20 cellular contexts compared by ENCODE assay signal in the genomic region with DNA sequence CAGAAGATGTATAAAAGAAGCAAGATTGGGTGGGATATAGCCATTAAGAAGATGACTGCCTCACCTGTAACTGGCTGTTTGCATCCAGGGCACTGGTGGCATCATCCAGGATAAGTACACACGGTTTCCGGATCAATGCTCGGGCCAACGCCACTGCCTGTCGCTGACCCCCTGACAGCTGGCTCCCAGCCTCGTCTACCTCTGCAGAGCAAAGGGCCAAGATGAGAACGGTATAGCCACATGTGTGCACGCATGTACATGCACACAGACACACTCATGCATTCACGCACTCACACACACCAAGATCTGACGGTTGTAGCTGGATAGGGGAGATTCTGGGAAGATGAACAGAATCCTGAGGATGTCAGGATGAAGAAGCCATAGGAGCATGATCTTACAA. TPM values are rescaled to one million over a fixed set of nuclear protein-coding genes. Genes with fewer than 3 reads are reported as not detected.
DNase-seq lines count a peak whose midpoint lies in the region; ATAC-seq lines count a peak whose summit lies in the region.
"Had no signal": no experiment of that assay in that cellular context is flagged by ENCODE, and none has a peak within 500 bp of the region (broad histone marks: within the 10 kb centered on the region; RNA-seq: fewer than 3 reads in every experiment).

No MANE protein-coding gene starts in this region.

- ATAC-seq in T-helper 17 cell (no peak), GM21619 (IDR thresholded peaks at IDR 0.05; ENCODE audit: unreplicated experiment) (no peak)
- no peak for ATAC-seq in effector memory CD8-positive, alpha-beta T cell (replicated peaks)
- ATAC-seq in stimulated activated naive CD8-positive, alpha-beta T cell treated with anti-CD3 and anti-CD28 coated beads, Interleukin-15, amount 100 ng/mL, for 72 hours = no peak
- ATAC-seq: esophagus mucosa, left lung, mucosa of descending colon, right lobe of liver, upper lobe of right lung had no signal

- peak overlapping the region; percentile 14 for H3K4me3 Mint-ChIP-seq in activated naive CD4-positive, alpha-beta T cell treated with anti-CD3 and anti-CD28 coated beads for 36 hours
- H3K4me3 Mint-ChIP-seq in T-helper 17 cell = peak overlapping the region; percentile 81
- H3K4me3 Mint-ChIP-seq in effector memory CD8-positive, alpha-beta T cell = peak overlapping the region; percentile 99 to 100
- H3K4me3 Mint-ChIP-seq in stimulated activated naive CD8-positive, alpha-beta T cell treated with anti-CD3 and anti-CD28 coated beads, Interleukin-15, amount 100 ng/mL, for 72 hours = peak overlapping the region; percentile 63 to 93

- H3K9me3 ChIP-seq in T-helper 17 cell (ENCODE audit: control insufficient read depth, low read length, poor library complexity, severe bottlenecking) = peaks cover 3% of the 10 kb centered on the region
- H3K9me3 ChIP-seq: left lung, mucosa of descending colon, right lobe of liver, upper lobe of right lung had no signal

- CTCF ChIA-PET in activated naive CD4-positive, alpha-beta T cell treated with anti-CD3 and anti-CD28 coated beads for 36 hours (lab: Charles Lee) = interaction anchor here (1.0 to 10.6 kb wide), 3 partner anchors 22 to 430 kb away, joined by 3 to 204 read pairs (median 3); a partner anchor contains a TSS

- DNase-seq in activated naive CD4-positive, alpha-beta T cell treated with anti-CD3 and anti-CD28 coated beads for 36 hours = no peak
- no peak for DNase-seq in activated naive CD4-positive, alpha-beta T cell treated with Interleukin-2 at 50 U/mL for 16 hours
- DNase-seq in T-helper 17 cell (no peak), islet precursor cell (no peak), SKM-1 treated with dmso at 0.1 percent for 144 hours (lab: John Stamatoyannopoulos, UW; ENCODE audit: unreplicated experiment) (no peak)
- no peak for DNase-seq in effector memory CD8-positive, alpha-beta T cell
- DNase-seq in stimulated activated naive CD8-positive, alpha-beta T cell treated with anti-CD3 and anti-CD28 coated beads, Interleukin-15, amount 100 ng/mL, for 72 hours = no peak
- DNase-seq: amniotic stem cell, dorsolateral prefrontal cortex, KBM-7, left lung, mucosa of descending colon, NCI-H1092, NCI-H2081 treated with DMSO at 0.1 percent for 48 hours, NCI-H524, right lobe of liver, upper lobe of right lung had no signal

- peaks cover 66% of the 10 kb centered on the region for H3K4me1 Mint-ChIP-seq in activated naive CD4-positive, alpha-beta T cell treated with anti-CD3 and anti-CD28 coated beads for 36 hours (ENCODE audit: low read depth)
- peaks cover 77% of the 10 kb centered on the region for H3K4me1 Mint-ChIP-seq in T-helper 17 cell
- H3K4me1 Mint-ChIP-seq in effector memory CD8-positive, alpha-beta T cell (ENCODE audit: low read depth in 2 of 2) = peaks cover 74 to 85% of the 10 kb centered on the region in 2 donors
- H3K4me1 Mint-ChIP-seq in stimulated activated naive CD8-positive, alpha-beta T cell treated with anti-CD3 and anti-CD28 coated beads, Interleukin-15, amount 100 ng/mL, for 72 hours = peaks cover 77% of the 10 kb centered on the region

- intact Hi-C loops in activated naive CD4-positive, alpha-beta T cell treated with anti-CD3 and anti-CD28 coated beads for 36 hours (cut with micrococcal nuclease) = loop anchor here (10.0 kb wide), 3 partner anchors 468 to 1182 kb away; a partner anchor contains a TSS

- peak overlapping the region; percentile 99 for H3K27ac Mint-ChIP-seq in activated naive CD4-positive, alpha-beta T cell treated with anti-CD3 and anti-CD28 coated beads for 36 hours
- H3K27ac Mint-ChIP-seq in T-helper 17 cell = peak overlapping the region; percentile 100
- H3K27ac Mint-ChIP-seq in effector memory CD8-positive, alpha-beta T cell = peak overlapping the region; percentile 98 to 100
- peak overlapping the region; percentile 34 to 57 for H3K27ac Mint-ChIP-seq in stimulated activated naive CD8-positive, alpha-beta T cell treated with anti-CD3 and anti-CD28 coated beads, Interleukin-15, amount 100 ng/mL, for 72 hours

- no peaks in the 10 kb centered on the region for H3K27me3 Mint-ChIP-seq in activated naive CD4-positive, alpha-beta T cell treated with anti-CD3 and anti-CD28 coated beads for 36 hours (ENCODE audit: low read depth)
- no peaks in the 10 kb centered on the region for H3K27me3 Mint-ChIP-seq in T-helper 17 cell
- H3K27me3 Mint-ChIP-seq in effector memory CD8-positive, alpha-beta T cell = no peaks in the 10 kb centered on the region
- H3K27me3 Mint-ChIP-seq in stimulated activated naive CD8-positive, alpha-beta T cell treated with anti-CD3 and anti-CD28 coated beads, Interleukin-15, amount 100 ng/mL, for 72 hours = no peaks in the 10 kb centered on the region

- peaks cover 93% of the 10 kb centered on the region for H3K36me3 Mint-ChIP-seq in activated naive CD4-positive, alpha-beta T cell treated with anti-CD3 and anti-CD28 coated beads for 36 hours (ENCODE audit: low read depth)
- peaks cover 45% of the 10 kb centered on the region for H3K36me3 Mint-ChIP-seq in T-helper 17 cell (ENCODE audit: low read depth)
- peaks cover 87% of the 10 kb centered on the region for H3K36me3 Mint-ChIP-seq in effector memory CD8-positive, alpha-beta T cell (ENCODE audit: insufficient read depth)

- H3K9me3 Mint-ChIP-seq in activated naive CD4-positive, alpha-beta T cell treated with anti-CD3 and anti-CD28 coated beads for 36 hours = no peaks in the 10 kb centered on the region
- H3K9me3 Mint-ChIP-seq in effector memory CD8-positive, alpha-beta T cell = no peaks in the 10 kb centered on the region
- no peaks in the 10 kb centered on the region for H3K9me3 Mint-ChIP-seq in stimulated activated naive CD8-positive, alpha-beta T cell treated with anti-CD3 and anti-CD28 coated beads, Interleukin-15, amount 100 ng/mL, for 72 hours

RNA-seq across cellular contexts. Expression of a gene that starts 3.2 kb away (rescaled TPM):
- total RNA-seq in activated naive CD4-positive, alpha-beta T cell treated with anti-CD3 and anti-CD28 coated beads for 36 hours = 100 to 1,000 TPM; 286 to 308 TPM
- 100 to 1,000 TPM; 131 to 139 TPM for total RNA-seq in T-helper 17 cell

RNA-seq across cellular contexts. Expression of a gene that starts 6.5 kb away (rescaled TPM):
- 100 to 1,000 TPM; 187 TPM for total RNA-seq in activated naive CD4-positive, alpha-beta T cell treated with anti-CD3 and anti-CD28 coated beads for 36 hours
- total RNA-seq in T-helper 17 cell = 100 to 1,000 TPM; 119 to 125 TPM

RNA-seq across cellular contexts. Expression of a gene that starts 7.0 kb away (rescaled TPM):
- total RNA-seq in activated naive CD4-positive, alpha-beta T cell treated with anti-CD3 and anti-CD28 coated beads for 36 hours = 100 to 1,000 TPM; 238 to 241 TPM
- 100 to 1,000 TPM in 1 of 2 donors, 10 to 100 TPM in 1; 70.5 to 121 TPM for total RNA-seq in T-helper 17 cell

RNA-seq across cellular contexts. Expression of a gene that starts 8.5 kb away (rescaled TPM):
- total RNA-seq in activated naive CD4-positive, alpha-beta T cell treated with anti-CD3 and anti-CD28 coated beads for 36 hours = 100 to 1,000 TPM; 136 to 138 TPM
- total RNA-seq in T-helper 17 cell = 100 to 1,000 TPM in 1 of 2 donors, 10 to 100 TPM in 1; 92.6 to 103 TPM

RNA-seq across cellular contexts. Expression of a gene that starts 30.2 kb away (rescaled TPM):
- 1 to 10 TPM in 1 of 2 experiments, under 1 TPM in 1; 0.91 to 1.1 TPM for total RNA-seq in activated naive CD4-positive, alpha-beta T cell treated with anti-CD3 and anti-CD28 coated beads for 36 hours
- total RNA-seq in T-helper 17 cell = 1 to 10 TPM; 2.3 to 6.6 TPM
- total RNA-seq: cardiac muscle cell had no signal

Comparison
In these comparisons a context has a peak if more than half of its experiments do, and no peak if none do; other contexts are left out.
1. H3K27ac Mint-ChIP-seq: peak in every context shown above with its lines; median percentile 100 in T-helper 17 cell; 99 in activated naive CD4-positive, alpha-beta T cell treated with anti-CD3 and anti-CD28 coated beads for 36 hours; 99 in effector memory CD8-positive, alpha-beta T cell; 46 in stimulated activated naive CD8-positive, alpha-beta T cell treated with anti-CD3 and anti-CD28 coated beads, Interleukin-15, amount 100 ng/mL, for 72 hours.
2. H3K4me3 Mint-ChIP-seq: peak in every context shown above with its lines; median percentile 100 in effector memory CD8-positive, alpha-beta T cell; 81 in T-helper 17 cell; 78 in stimulated activated naive CD8-positive, alpha-beta T cell treated with anti-CD3 and anti-CD28 coated beads, Interleukin-15, amount 100 ng/mL, for 72 hours; 14 in activated naive CD4-positive, alpha-beta T cell treated with anti-CD3 and anti-CD28 coated beads for 36 hours.